Comparison of ENCODE assay signal across 8 cellular contexts in the genomic region with DNA sequence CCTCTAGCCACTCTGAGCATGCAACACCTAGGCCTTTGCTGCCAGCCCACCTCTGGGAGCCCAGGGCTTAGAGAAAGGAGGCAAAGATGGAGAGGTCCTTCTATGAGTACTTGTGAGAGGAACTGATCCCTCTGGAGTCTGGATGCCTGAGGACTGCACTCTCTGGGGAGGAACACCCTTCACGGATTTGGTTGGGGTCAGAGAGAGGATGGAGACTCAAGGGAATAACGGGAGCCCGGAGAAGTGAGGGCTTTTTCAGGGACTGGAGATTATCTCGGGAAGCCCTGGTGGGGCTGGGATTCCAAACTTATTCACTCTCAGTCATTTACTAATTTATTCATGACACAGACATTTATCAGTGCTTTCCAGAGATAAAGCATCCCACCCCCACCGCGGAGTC. TPM values are rescaled to one million over a fixed set of nuclear protein-coding genes. Genes with fewer than 3 reads are reported as not detected.
DNase-seq lines count a peak whose midpoint lies in the region; ATAC-seq and TF ChIP-seq lines count a peak whose summit lies in the region.

No MANE protein-coding gene starts in this region.

- H3K27ac ChIP-seq in tibial artery, result peak overlapping the region; percentile 64 to 79

- H3K36me3 Mint-ChIP-seq in activated T-cell treated with anti-CD3 and anti-CD28 coated beads, Interleukin-2, amount 50 U/mL, for 4 hours (ENCODE audit: insufficient read depth), result no peaks in the 10 kb centered on the region
- no peaks in the 10 kb centered on the region for H3K36me3 Mint-ChIP-seq in memory B cell

- H3K4me1 Mint-ChIP-seq in activated T-cell treated with anti-CD3 and anti-CD28 coated beads, Interleukin-2, amount 50 U/mL, for 4 hours (ENCODE audit: low read depth), result peaks cover 14% of the 10 kb centered on the region
- H3K4me1 Mint-ChIP-seq in memory B cell, result peaks cover 17% of the 10 kb centered on the region

- H3K4me1 ChIP-seq in tibial artery, result peaks cover 0 to 26% (median 17%) of the 10 kb centered on the region in 4 donors

- TF ChIP-seq CTCF in astrocyte of the spinal cord (IDR thresholded peaks at IDR 0.05; ENCODE audit: low read depth, low read length) (no peak), tibial artery (IDR thresholded peaks at IDR 0.05) (no peak)

- no peak for TF ChIP-seq POLR2A in GM18505 (IDR thresholded peaks at IDR 0.05; ENCODE audit: borderline replicate concordance, extremely low read depth, insufficient read depth, insufficient read length)

- H3K27ac Mint-ChIP-seq in memory B cell, result peak overlapping the region; percentile 94

- H3K9me3 ChIP-seq in tibial artery, result no peaks in the 10 kb centered on the region

- ATAC-seq in activated T-cell treated with anti-CD3 and anti-CD28 coated beads, Interleukin-2, amount 50 U/mL, for 4 hours, result no peak
- no peak for ATAC-seq in memory B cell (ENCODE audit: low read depth)
- ATAC-seq in HG02885 (IDR thresholded peaks at IDR 0.05; ENCODE audit: poor library complexity, unreplicated experiment), result no peak
- ATAC-seq in GM18505 (IDR thresholded peaks at IDR 0.05; ENCODE audit: unreplicated experiment), result no peak

- H3K9me3 Mint-ChIP-seq in activated T-cell treated with anti-CD3 and anti-CD28 coated beads, Interleukin-2, amount 50 U/mL, for 4 hours, result no peaks in the 10 kb centered on the region
- no peaks in the 10 kb centered on the region for H3K9me3 Mint-ChIP-seq in memory B cell

- H3K4me3 ChIP-seq in astrocyte of the spinal cord (ENCODE audit: low read depth, low read length) (peak overlapping the region; percentile 1), tibial artery (peak overlapping the region; percentile 80)

- in situ Hi-C loops in astrocyte of the spinal cord (cut with HindIII; ENCODE audit: low sequenced_read_pairs), result no loop called here

- peaks cover 0 to 4% (median 0%) of the 10 kb centered on the region in 3 donors for H3K36me3 ChIP-seq in tibial artery

- intact Hi-C loops in tibial artery (cut with DNase I; ENCODE audit: low total_unique reads), result loop anchor here (1.0 kb wide), 1 partner anchor 23 kb away; no protein-coding TSS in a partner anchor

- peak overlapping the region; percentile 93 for H3K4me3 Mint-ChIP-seq in activated T-cell treated with anti-CD3 and anti-CD28 coated beads, Interleukin-2, amount 50 U/mL, for 4 hours
- H3K4me3 Mint-ChIP-seq in memory B cell, result peak overlapping the region; percentile 74

- DNase-seq in activated T-cell treated with anti-CD3 and anti-CD28 coated beads, Interleukin-2, amount 50 U/mL, for 4 hours, result no peak
- DNase-seq in activated T-cell treated with anti-CD3 and anti-CD28 coated beads, Interleukin-2, amount 50 U/mL, for 1 hour, result no peak
- DNase-seq in astrocyte of the spinal cord (ENCODE audit: low read depth, low spot score) (no peak), memory B cell (ENCODE audit: low spot score in 2 of 2) (no peak), tibial artery (no peak), AG08395 (ENCODE audit: low spot score) (no peak)

- no peaks in the 10 kb centered on the region for H3K27me3 Mint-ChIP-seq in activated T-cell treated with anti-CD3 and anti-CD28 coated beads, Interleukin-2, amount 50 U/mL, for 4 hours (ENCODE audit: low read depth)
- peaks cover 5% of the 10 kb centered on the region for H3K27me3 Mint-ChIP-seq in memory B cell

- no peaks in the 10 kb centered on the region for H3K27me3 ChIP-seq in tibial artery

RNA-seq across cellular contexts. Expression of a gene that starts 0.4 kb away (rescaled TPM):
- not detected for total RNA-seq in activated T-cell treated with anti-CD3 and anti-CD28 coated beads, Interleukin-2, amount 50 U/mL, for 4 hours

RNA-seq across cellular contexts. Expression of a gene that starts 0.5 kb away (rescaled TPM):
- 100 to 1,000 TPM; 121 to 151 (median 139) TPM for total RNA-seq in activated T-cell treated with anti-CD3 and anti-CD28 coated beads, Interleukin-2, amount 50 U/mL, for 4 hours

RNA-seq across cellular contexts. Expression of a gene that starts 2.4 kb away (rescaled TPM):
- not detected for total RNA-seq in activated T-cell treated with anti-CD3 and anti-CD28 coated beads, Interleukin-2, amount 50 U/mL, for 4 hours

RNA-seq across cellular contexts. Expression of a gene that starts 8.1 kb away (rescaled TPM):
- 1 to 10 TPM; 4.3 to 6.1 (median 5.1) TPM for total RNA-seq in activated T-cell treated with anti-CD3 and anti-CD28 coated beads, Interleukin-2, amount 50 U/mL, for 4 hours

RNA-seq across cellular contexts. Expression of a gene that starts 10.3 kb away (rescaled TPM):
- total RNA-seq in activated T-cell treated with anti-CD3 and anti-CD28 coated beads, Interleukin-2, amount 50 U/mL, for 4 hours, result not detected
